Comparison of ENCODE assay signal across 9 cellular contexts in the genomic region with DNA sequence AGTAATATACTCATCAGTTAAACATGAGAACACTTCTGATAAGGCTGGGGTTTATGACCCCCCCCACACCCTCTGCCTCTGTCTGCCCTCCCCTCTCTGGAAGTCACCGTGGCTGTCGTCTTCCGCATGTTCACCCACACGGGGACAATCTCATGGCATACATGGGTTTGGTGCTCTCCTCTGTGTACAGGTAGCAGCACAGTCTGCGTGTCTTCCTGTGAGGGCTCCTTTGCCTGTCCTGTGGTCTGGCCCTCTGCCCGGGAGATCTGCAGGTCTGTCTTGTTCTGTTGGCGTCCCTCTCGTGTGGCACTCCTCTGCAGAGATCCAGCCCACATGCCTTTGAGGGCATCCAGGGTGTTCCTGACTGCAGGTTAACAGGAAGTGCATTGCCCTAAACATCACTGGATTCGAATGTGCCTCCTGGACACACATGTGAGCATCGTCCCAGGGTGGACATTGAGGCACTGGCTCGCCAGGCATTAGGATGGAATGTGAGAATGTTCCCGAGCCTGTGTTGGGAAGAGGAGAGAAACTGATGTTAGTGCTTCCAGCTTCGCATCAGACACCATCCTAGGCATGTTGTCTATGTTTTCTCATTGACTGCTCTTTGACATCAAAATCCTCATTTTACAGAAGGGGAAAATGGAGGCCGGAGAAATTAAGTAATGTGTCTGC. TPM values are rescaled to one million over a fixed set of nuclear protein-coding genes. Genes with fewer than 3 reads are reported as not detected.
DNase-seq lines count a peak whose midpoint lies in the region; ATAC-seq, FAIRE-seq and TF ChIP-seq lines count a peak whose summit lies in the region.
"Had no signal": no experiment of that assay in that cellular context is flagged by ENCODE, and none has a peak within 500 bp of the region (broad histone marks: within the 10 kb centered on the region; RNA-seq: fewer than 3 reads in every experiment).

No MANE protein-coding gene starts in this region.

- no peaks in the 10 kb centered on the region for H3K36me3 Mint-ChIP-seq in natural killer cell
- no peaks in the 10 kb centered on the region for H3K36me3 Mint-ChIP-seq in natural killer cell treated with Interleukin-12 subunit alpha and Interleukin-12 subunit beta and Interleukin-15 and Interleukin-18, amount 100 ng/mL, for 72 hours
- peaks cover 7% of the 10 kb centered on the region for H3K36me3 Mint-ChIP-seq in astrocyte (ENCODE audit: low read depth, unreplicated experiment)
- H3K36me3 Mint-ChIP-seq in naive thymus-derived CD4-positive, alpha-beta T cell: no peaks in the 10 kb centered on the region

- H3K4me1 Mint-ChIP-seq in natural killer cell (peaks cover 0 to 7% of the 10 kb centered on the region in 2 donors), astrocyte (ENCODE audit: low read depth, unreplicated experiment) (peaks cover 33% of the 10 kb centered on the region)
- H3K4me1 Mint-ChIP-seq in natural killer cell treated with Interleukin-12 subunit alpha and Interleukin-12 subunit beta and Interleukin-15 and Interleukin-18, amount 100 ng/mL, for 72 hours (ENCODE audit: low read depth in 2 of 2): no peaks in the 10 kb centered on the region
- H3K4me1 Mint-ChIP-seq in naive thymus-derived CD4-positive, alpha-beta T cell: peaks cover 14 to 59% (median 47%) of the 10 kb centered on the region in 7 donors

- H3K9me3 ChIP-seq in astrocyte (ENCODE audit: insufficient read depth, low read depth, low read length): no peaks in the 10 kb centered on the region
- H3K9me3 ChIP-seq in naive thymus-derived CD4-positive, alpha-beta T cell (ENCODE audit: control insufficient read depth in 2 of 3, low read length in 3 of 3): no peaks in the 10 kb centered on the region
- no peaks in the 10 kb centered on the region for H3K9me3 ChIP-seq in vagina
- no peaks in the 10 kb centered on the region for H3K9me3 ChIP-seq in neuronal stem cell (replicated peaks in 1 of 2; ENCODE audit: control insufficient read depth in 2 of 2, insufficient read depth in 1 of 2, low read depth in 1 of 2, low read length in 2 of 2)

- H3K27ac Mint-ChIP-seq in natural killer cell (no peak overlapping the region), astrocyte (ENCODE audit: unreplicated experiment) (peak overlapping the region; percentile 92)
- H3K27ac Mint-ChIP-seq in natural killer cell treated with Interleukin-12 subunit alpha and Interleukin-12 subunit beta and Interleukin-15 and Interleukin-18, amount 100 ng/mL, for 72 hours: no peak overlapping the region
- H3K27ac Mint-ChIP-seq in naive thymus-derived CD4-positive, alpha-beta T cell: peak overlapping the region in 8 of 9 donors; percentile 78 to 96 (median 82)

- H2AFZ ChIP-seq in astrocyte (ENCODE audit: low read depth, low read length): peak overlapping the region; percentile 39
- no peak overlapping the region for H2AFZ ChIP-seq in neuronal stem cell (ENCODE audit: low read length)

- no peak overlapping the region for H3K27ac ChIP-seq in astrocyte (ENCODE audit: low read depth, low read length)
- H3K27ac ChIP-seq in naive thymus-derived CD4-positive, alpha-beta T cell (ENCODE audit: low read depth, low read length): peak overlapping the region; percentile 48
- H3K27ac ChIP-seq in vagina: peak overlapping the region; percentile 58
- no peak overlapping the region for H3K27ac ChIP-seq in neuronal stem cell (replicated peaks; ENCODE audit: low read length)

- H3K23ac ChIP-seq in neuronal stem cell (ENCODE audit: low read depth, low read length, poor library complexity): no peak overlapping the region

- H2BK5ac ChIP-seq in neuronal stem cell (ENCODE audit: low read length): no peak overlapping the region

- H2BK15ac ChIP-seq in neuronal stem cell (ENCODE audit: low read length): no peak overlapping the region

- H3K36me3 ChIP-seq in astrocyte (ENCODE audit: insufficient read depth, low read length) (no peaks in the 10 kb centered on the region), vagina (no peaks in the 10 kb centered on the region), neuronal stem cell (replicated peaks in 1 of 2; ENCODE audit: control insufficient read depth in 2 of 2, insufficient read depth in 2 of 2, low read length in 2 of 2) (no peaks in the 10 kb centered on the region)
- no peaks in the 10 kb centered on the region for H3K36me3 ChIP-seq in naive thymus-derived CD4-positive, alpha-beta T cell (ENCODE audit: control insufficient read depth in 2 of 3, insufficient read depth in 3 of 3, low read length in 3 of 3)

- DNase-seq in natural killer cell (no peak), astrocyte (ENCODE audit: low read depth) (no peak), vagina (ENCODE audit: extremely low spot score in 2 of 2) (no peak), SKM-1 (lab: John Stamatoyannopoulos, UW; ENCODE audit: unreplicated experiment) (no peak), neuronal stem cell (ENCODE audit: low spot score) (no peak)
- no peak for DNase-seq in natural killer cell treated with Interleukin-12 subunit alpha and Interleukin-12 subunit beta and Interleukin-15 and Interleukin-18, amount 100 ng/mL, for 72 hours (ENCODE audit: low spot score)
- peak in 8 of 9 donors; percentile 18 to 72 (median 64) for DNase-seq in naive thymus-derived CD4-positive, alpha-beta T cell
- DNase-seq: NCI-H510A treated with DMSO at 0.1 percent for 48 hours had no signal

- H3K4ac ChIP-seq in neuronal stem cell (ENCODE audit: low read length): no peak overlapping the region

- peak in 2 of 3 donors; percentile 18 to 65 for ATAC-seq in natural killer cell
- ATAC-seq in natural killer cell treated with Interleukin-12 subunit alpha and Interleukin-12 subunit beta and Interleukin-15 and Interleukin-18, amount 100 ng/mL, for 72 hours: no peak
- ATAC-seq in naive thymus-derived CD4-positive, alpha-beta T cell: peak; percentile 95
- ATAC-seq in GM18873 (IDR thresholded peaks at IDR 0.05; ENCODE audit: low FRiP score, unreplicated experiment): no peak

- H3K27me3 ChIP-seq in astrocyte (ENCODE audit: insufficient read depth, low read length) (no peaks in the 10 kb centered on the region), vagina (no peaks in the 10 kb centered on the region), neuronal stem cell (ENCODE audit: control insufficient read depth in 3 of 3, insufficient read depth in 3 of 3, low read depth in 1 of 3, low read length in 3 of 3) (no peaks in the 10 kb centered on the region)
- H3K27me3 ChIP-seq in naive thymus-derived CD4-positive, alpha-beta T cell (ENCODE audit: control insufficient read depth in 2 of 2, insufficient read depth in 2 of 2, low read length in 2 of 2): no peaks in the 10 kb centered on the region

- peak overlapping the region; percentile 59 for H3K4me2 ChIP-seq in astrocyte (ENCODE audit: low read length)
- H3K4me2 ChIP-seq in neuronal stem cell (ENCODE audit: insufficient read depth, low read length, poor library complexity, severe bottlenecking): no peak overlapping the region

- H3K18ac ChIP-seq in neuronal stem cell (ENCODE audit: low read length): no peak overlapping the region

- no peak overlapping the region for H4K91ac ChIP-seq in neuronal stem cell (ENCODE audit: low read depth, low read length, poor library complexity)

- TF ChIP-seq CTCF in natural killer cell (IDR thresholded peaks at IDR 0.05): no peak
- TF ChIP-seq CTCF in astrocyte (IDR thresholded peaks at IDR 0.05; ENCODE audit: insufficient read depth, low read depth, low read length): no peak
- no peak for TF ChIP-seq CTCF in vagina (IDR thresholded peaks at IDR 0.05)

- H3K9me3 Mint-ChIP-seq in natural killer cell (no peaks in the 10 kb centered on the region), astrocyte (ENCODE audit: unreplicated experiment) (no peaks in the 10 kb centered on the region)
- H3K9me3 Mint-ChIP-seq in natural killer cell treated with Interleukin-12 subunit alpha and Interleukin-12 subunit beta and Interleukin-15 and Interleukin-18, amount 100 ng/mL, for 72 hours: no peaks in the 10 kb centered on the region
- no peaks in the 10 kb centered on the region for H3K9me3 Mint-ChIP-seq in naive thymus-derived CD4-positive, alpha-beta T cell

- no peak overlapping the region for H3K14ac ChIP-seq in neuronal stem cell (ENCODE audit: low read length)

- intact Hi-C loops in natural killer cell (cut with micrococcal nuclease): no loop called here
- intact Hi-C loops in naive thymus-derived CD4-positive, alpha-beta T cell (cut with micrococcal nuclease): loop anchor here in 1 of 2 donors (1.0 to 2.0 kb wide), 3 partner anchors 14 to 56 kb away; no protein-coding TSS in a partner anchor
- intact Hi-C loops in vagina (cut with DNase I): no loop called here

- no peaks in the 10 kb centered on the region for H3K79me1 ChIP-seq in neuronal stem cell (ENCODE audit: low read depth, low read length)

- no CpG with 5 or more reads among the region's 14 CpGs for WGBS in neuronal stem cell (ENCODE audit: extremely low coverage in 2 of 2, insufficient read length in 2 of 2, insufficient replicate concordance in 1 of 2), 2 donors

- H3K4me3 ChIP-seq in astrocyte (ENCODE audit: insufficient read depth, low read depth, low read length) (no peak overlapping the region), vagina (no peak overlapping the region), neuronal stem cell (ENCODE audit: low read length in 2 of 2) (no peak overlapping the region)
- H3K4me3 ChIP-seq in naive thymus-derived CD4-positive, alpha-beta T cell (ENCODE audit: low read length): no peak overlapping the region

- no peak overlapping the region for H2BK120ac ChIP-seq in neuronal stem cell (ENCODE audit: low read depth, low read length)

- no peak overlapping the region for H3K4me3 Mint-ChIP-seq in natural killer cell
- no peak overlapping the region for H3K4me3 Mint-ChIP-seq in natural killer cell treated with Interleukin-12 subunit alpha and Interleukin-12 subunit beta and Interleukin-15 and Interleukin-18, amount 100 ng/mL, for 72 hours
- H3K4me3 Mint-ChIP-seq in astrocyte (ENCODE audit: unreplicated experiment): no peak overlapping the region
- peak overlapping the region in 9 of 10 donors; percentile 46 to 79 (median 68) for H3K4me3 Mint-ChIP-seq in naive thymus-derived CD4-positive, alpha-beta T cell

- no peak overlapping the region for H4K8ac ChIP-seq in neuronal stem cell (ENCODE audit: low read depth, low read length)

- FAIRE-seq in astrocyte (lab: Jason Lieb, UNC): no peak

- CTCF ChIA-PET in naive thymus-derived CD4-positive, alpha-beta T cell (lab: Charles Lee): no interaction called here

- H3K27me3 Mint-ChIP-seq in natural killer cell (ENCODE audit: low read depth in 2 of 2) (no peaks in the 10 kb centered on the region), astrocyte (ENCODE audit: low read depth, unreplicated experiment) (peaks cover 24% of the 10 kb centered on the region)
- no peaks in the 10 kb centered on the region for H3K27me3 Mint-ChIP-seq in natural killer cell treated with Interleukin-12 subunit alpha and Interleukin-12 subunit beta and Interleukin-15 and Interleukin-18, amount 100 ng/mL, for 72 hours
- no peaks in the 10 kb centered on the region for H3K27me3 Mint-ChIP-seq in naive thymus-derived CD4-positive, alpha-beta T cell

- TF ChIP-seq POLR2A in vagina (IDR thresholded peaks at IDR 0.05): no peak

- POLR2A ChIA-PET in naive thymus-derived CD4-positive, alpha-beta T cell (lab: Charles Lee): interaction anchor here (0.9 to 1.2 kb wide), 2 partner anchors 11 to 25 kb away, joined by 3 to 4 read pairs; no protein-coding TSS in a partner anchor

- H3K9ac ChIP-seq in astrocyte (ENCODE audit: low read length) (no peak overlapping the region), neuronal stem cell (ENCODE audit: low read depth, low read length, poor library complexity) (no peak overlapping the region)

- no peak overlapping the region for H2BK12ac ChIP-seq in neuronal stem cell (ENCODE audit: low read length)

- H3K79me2 ChIP-seq in astrocyte (ENCODE audit: insufficient read depth, low read length): no peaks in the 10 kb centered on the region

- peaks cover 13% of the 10 kb centered on the region for H3K4me1 ChIP-seq in astrocyte (ENCODE audit: insufficient read depth, low read length)
- H3K4me1 ChIP-seq in naive thymus-derived CD4-positive, alpha-beta T cell (ENCODE audit: control insufficient read depth in 2 of 2, insufficient read depth in 2 of 2, low read length in 2 of 2): peaks cover 13 to 35% of the 10 kb centered on the region in 2 donors
- H3K4me1 ChIP-seq in vagina: peaks cover 38% of the 10 kb centered on the region
- H3K4me1 ChIP-seq in neuronal stem cell (ENCODE audit: control insufficient read depth in 2 of 2, insufficient read depth in 1 of 2, low read depth in 1 of 2, low read length in 2 of 2): peaks cover 0 to 18% of the 10 kb centered on the region in 2 donors

- H2AK5ac ChIP-seq in neuronal stem cell (ENCODE audit: low read depth, low read length): no peak overlapping the region

- H4K20me1 ChIP-seq in astrocyte (ENCODE audit: insufficient read depth, low read length): no peaks in the 10 kb centered on the region

RNA-seq across cellular contexts. Expression of gene NKD1, which starts 54.5 kb away (rescaled TPM):
- 1 to 10 TPM in 2 of 3 donors, under 1 TPM in 1; 0.75 to 1.5 (median 1.0) TPM for total RNA-seq in natural killer cell
- total RNA-seq in natural killer cell treated with Interleukin-12 subunit alpha and Interleukin-12 subunit beta and Interleukin-15 and Interleukin-18, amount 100 ng/mL, for 72 hours: under 1 TPM; 0.29 to 0.86 TPM
- 9.1 and 9.8 TPM in 2 replicates for total RNA-seq in astrocyte
- total RNA-seq in naive thymus-derived CD4-positive, alpha-beta T cell: 1 to 10 TPM; 1.4 to 7.9 (median 6.2) TPM
- polyA plus RNA-seq in naive thymus-derived CD4-positive, alpha-beta T cell: under 1 TPM; 0.36 to 0.99 TPM
- 1.7 TPM for total RNA-seq in vagina
- 1.4 TPM for polyA plus RNA-seq in neuronal stem cell (2013, experiment 1 of 2)
- polyA plus RNA-seq in neuronal stem cell (2013, experiment 2 of 2): 1.7 TPM

Comparison
In these comparisons a context has a peak if more than half of its experiments do, and no peak if none do; other contexts are left out.
1. ATAC-seq: peak in natural killer cell (2 of 3) and naive thymus-derived CD4-positive, alpha-beta T cell (single experiment); none in natural killer cell treated with Interleukin-12 subunit alpha and Interleukin-12 subunit beta and Interleukin-15 and Interleukin-18, amount 100 ng/mL, for 72 hours (0 of 2) and GM18873 (single experiment).
2. DNase-seq: peak in naive thymus-derived CD4-positive, alpha-beta T cell (8 of 9); none in natural killer cell (single experiment), natural killer cell treated with Interleukin-12 subunit alpha and Interleukin-12 subunit beta and Interleukin-15 and Interleukin-18, amount 100 ng/mL, for 72 hours (single experiment), astrocyte (single experiment), vagina (0 of 2), SKM-1 (single experiment) and neuronal stem cell (single experiment).
3. H3K27ac Mint-ChIP-seq: peak in astrocyte (single experiment) and naive thymus-derived CD4-positive, alpha-beta T cell (8 of 9); none in natural killer cell (0 of 2) and natural killer cell treated with Interleukin-12 subunit alpha and Interleukin-12 subunit beta and Interleukin-15 and Interleukin-18, amount 100 ng/mL, for 72 hours (0 of 2).
4. H3K4me3 Mint-ChIP-seq: peak in naive thymus-derived CD4-positive, alpha-beta T cell (9 of 10); none in natural killer cell (single experiment), natural killer cell treated with Interleukin-12 subunit alpha and Interleukin-12 subunit beta and Interleukin-15 and Interleukin-18, amount 100 ng/mL, for 72 hours (single experiment) and astrocyte (single experiment).
5. H3K27ac ChIP-seq: peak in naive thymus-derived CD4-positive, alpha-beta T cell (single experiment) and vagina (single experiment); none in astrocyte (single experiment) and neuronal stem cell (single experiment).